ENCODE assay signal across 10 cellular contexts in genomic region chr13:49620170-49620621, GRCh38. TPM values are rescaled to one million over a fixed set of nuclear protein-coding genes. Genes with fewer than 3 reads are reported as not detected.
DNase-seq lines count a peak whose midpoint lies in the region; ATAC-seq and TF ChIP-seq lines count a peak whose summit lies in the region.
"Had no signal": no experiment of that assay in that cellular context is flagged by ENCODE, and none has a peak within 500 bp of the region (broad histone marks: within the 10 kb centered on the region; RNA-seq: fewer than 3 reads in every experiment).

No MANE protein-coding gene starts in this region.

- TF ChIP-seq CTCF in uterus (IDR thresholded peaks at IDR 0.05) (no peak), psoas muscle (IDR thresholded peaks at IDR 0.05) (no peak)

- no peaks in the 10 kb centered on the region for H3K36me3 Mint-ChIP-seq in activated naive CD4-positive, alpha-beta T cell treated with anti-CD3 and anti-CD28 coated beads, Interleukin-2, amount 50 U/mL, for 24 hours
- H3K36me3 Mint-ChIP-seq in activated CD8-positive, alpha-beta T cell treated with anti-CD3 and anti-CD28 coated beads, Interleukin-2, amount 10 ng/mL, durations not matched to agents 7 days and 5 days (ENCODE audit: low read depth) = no peaks in the 10 kb centered on the region

- H3K27me3 ChIP-seq in uterus = no peaks in the 10 kb centered on the region
- H3K27me3 ChIP-seq in psoas muscle (ENCODE audit: insufficient read depth in 3 of 3, low read length in 2 of 3) = peaks cover 0 to 1% (median 0%) of the 10 kb centered on the region in 3 donors

- TF ChIP-seq POLR2A in GM18951 (IDR thresholded peaks at IDR 0.05; ENCODE audit: extremely low read depth, insufficient read depth, insufficient read length) (peak; percentile 44), uterus (IDR thresholded peaks at IDR 0.05) (no peak)

- H3K4me3 ChIP-seq in uterus (peak overlapping the region in 1 of 2 donors; percentile 18), psoas muscle (no peak overlapping the region)

- peak; percentile 22 for DNase-seq in Ammon's horn (ENCODE audit: low spot score)
- no peak for DNase-seq in uterus
- no peak for DNase-seq in psoas muscle
- no peak for DNase-seq in activated CD8-positive, alpha-beta T cell treated with anti-CD3 and anti-CD28 coated beads, Interleukin-2, amount 10 ng/mL, durations not matched to agents 7 days and 5 days
- no peak for DNase-seq in stimulated activated CD4-positive, alpha-beta T cell treated with anti-CD3 and anti-CD28 coated beads, Interleukin-4, amount 100 ng/mL, for 24 hours
- DNase-seq: NCI-H1417 had no signal

- POLR2A ChIA-PET in activated CD8-positive, alpha-beta T cell treated with anti-CD3 and anti-CD28 coated beads, Interleukin-2, amount 10 ng/mL, durations not matched to agents 7 days and 5 days (lab: Charles Lee) = no interaction called here

- CTCF ChIA-PET in activated CD8-positive, alpha-beta T cell treated with anti-CD3 and anti-CD28 coated beads, Interleukin-2, amount 10 ng/mL, durations not matched to agents 7 days and 5 days (lab: Charles Lee) = interaction anchor here (1.3 kb wide), 1 partner anchor 14 kb away, joined by 4 read pairs; no protein-coding TSS in a partner anchor

- H3K27ac ChIP-seq in uterus = no peak overlapping the region
- H3K27ac ChIP-seq in psoas muscle = no peak overlapping the region

- peak overlapping the region; percentile 51 for H3K4me3 Mint-ChIP-seq in activated naive CD4-positive, alpha-beta T cell treated with anti-CD3 and anti-CD28 coated beads, Interleukin-2, amount 50 U/mL, for 24 hours
- no peak overlapping the region for H3K4me3 Mint-ChIP-seq in activated CD8-positive, alpha-beta T cell treated with anti-CD3 and anti-CD28 coated beads, Interleukin-2, amount 10 ng/mL, durations not matched to agents 7 days and 5 days

- H3K9me3 ChIP-seq in uterus = no peaks in the 10 kb centered on the region
- no peaks in the 10 kb centered on the region for H3K9me3 ChIP-seq in psoas muscle

- no peaks in the 10 kb centered on the region for H3K4me1 ChIP-seq in uterus
- no peaks in the 10 kb centered on the region for H3K4me1 ChIP-seq in psoas muscle

- peaks cover 3% of the 10 kb centered on the region for H3K27me3 Mint-ChIP-seq in activated naive CD4-positive, alpha-beta T cell treated with anti-CD3 and anti-CD28 coated beads, Interleukin-2, amount 50 U/mL, for 24 hours
- H3K27me3 Mint-ChIP-seq in activated CD8-positive, alpha-beta T cell treated with anti-CD3 and anti-CD28 coated beads, Interleukin-2, amount 10 ng/mL, durations not matched to agents 7 days and 5 days (ENCODE audit: low read depth) = peaks cover 3% of the 10 kb centered on the region

- in situ Hi-C loops in GM18951 (cut with MboI; ENCODE audit: low sequenced_read_pairs, unreplicated experiment) = no loop called here

- WGBS in psoas muscle, 3 donors = 51 to 76% (median 62%) methylated on average over 22 of the region's 22 CpGs

- peak; percentile 86 for ATAC-seq in HG03095 (IDR thresholded peaks at IDR 0.05; ENCODE audit: unreplicated experiment)
- no peak for ATAC-seq in psoas muscle
- ATAC-seq in activated CD8-positive, alpha-beta T cell treated with anti-CD3 and anti-CD28 coated beads, Interleukin-2, amount 10 ng/mL, durations not matched to agents 7 days and 5 days = no peak

- intact Hi-C loops in uterus (cut with DNase I; ENCODE audit: low total_unique reads) = no loop called here
- intact Hi-C loops in psoas muscle (cut with DNase I) = no loop called here

- H3K4me1 Mint-ChIP-seq in activated naive CD4-positive, alpha-beta T cell treated with anti-CD3 and anti-CD28 coated beads, Interleukin-2, amount 50 U/mL, for 24 hours = peaks cover 4% of the 10 kb centered on the region
- no peaks in the 10 kb centered on the region for H3K4me1 Mint-ChIP-seq in activated CD8-positive, alpha-beta T cell treated with anti-CD3 and anti-CD28 coated beads, Interleukin-2, amount 10 ng/mL, durations not matched to agents 7 days and 5 days (ENCODE audit: low read depth)

- no peaks in the 10 kb centered on the region for H3K36me3 ChIP-seq in uterus
- no peaks in the 10 kb centered on the region for H3K36me3 ChIP-seq in psoas muscle (ENCODE audit: insufficient read depth in 1 of 2, low read depth in 1 of 2)

- no peaks in the 10 kb centered on the region for H3K9me3 Mint-ChIP-seq in activated naive CD4-positive, alpha-beta T cell treated with anti-CD3 and anti-CD28 coated beads, Interleukin-2, amount 50 U/mL, for 24 hours
- H3K9me3 Mint-ChIP-seq in activated CD8-positive, alpha-beta T cell treated with anti-CD3 and anti-CD28 coated beads, Interleukin-2, amount 10 ng/mL, durations not matched to agents 7 days and 5 days (ENCODE audit: insufficient read depth) = no peaks in the 10 kb centered on the region

- no peak overlapping the region for H3K27ac Mint-ChIP-seq in activated naive CD4-positive, alpha-beta T cell treated with anti-CD3 and anti-CD28 coated beads, Interleukin-2, amount 50 U/mL, for 24 hours
- H3K27ac Mint-ChIP-seq in activated CD8-positive, alpha-beta T cell treated with anti-CD3 and anti-CD28 coated beads, Interleukin-2, amount 10 ng/mL, durations not matched to agents 7 days and 5 days = no peak overlapping the region

RNA-seq across cellular contexts. Expression of gene ARL11, which starts 8.1 kb away (rescaled TPM):
- 1 to 10 TPM in 2 of 4 donors, under 1 TPM in 1, not detected in 1; 0.21 to 1.5 (median 1.2) TPM for total RNA-seq in uterus
- under 1 TPM; 0.09 to 0.71 (median 0.19) TPM for total RNA-seq in psoas muscle
- polyA plus RNA-seq in psoas muscle = under 1 TPM; 0.09 to 0.14 (median 0.10) TPM
- total RNA-seq in activated CD8-positive, alpha-beta T cell treated with anti-CD3 and anti-CD28 coated beads, Interleukin-2, amount 10 ng/mL, durations not matched to agents 7 days and 5 days = 1 to 10 TPM; 1.9 TPM
- total RNA-seq: Daoy had no signal

RNA-seq across cellular contexts. Expression of gene RCBTB1, which starts 34.8 kb away (rescaled TPM):
- total RNA-seq in uterus (10 to 100 TPM in 3 of 4 donors, 1 to 10 TPM in 1; 4.4 to 24.6 (median 19.1) TPM), psoas muscle (1 to 10 TPM; 5.3 to 8.5 (median 7.4) TPM)
- polyA plus RNA-seq in psoas muscle = 10 to 100 TPM in 1 of 3 donors, 1 to 10 TPM in 2; 2.2 to 12.6 (median 3.2) TPM
- total RNA-seq in activated CD8-positive, alpha-beta T cell treated with anti-CD3 and anti-CD28 coated beads, Interleukin-2, amount 10 ng/mL, durations not matched to agents 7 days and 5 days = 10 to 100 TPM; 18.6 to 19.3 TPM
